ENCODE assay signal across 8 cellular contexts in the genomic region with DNA sequence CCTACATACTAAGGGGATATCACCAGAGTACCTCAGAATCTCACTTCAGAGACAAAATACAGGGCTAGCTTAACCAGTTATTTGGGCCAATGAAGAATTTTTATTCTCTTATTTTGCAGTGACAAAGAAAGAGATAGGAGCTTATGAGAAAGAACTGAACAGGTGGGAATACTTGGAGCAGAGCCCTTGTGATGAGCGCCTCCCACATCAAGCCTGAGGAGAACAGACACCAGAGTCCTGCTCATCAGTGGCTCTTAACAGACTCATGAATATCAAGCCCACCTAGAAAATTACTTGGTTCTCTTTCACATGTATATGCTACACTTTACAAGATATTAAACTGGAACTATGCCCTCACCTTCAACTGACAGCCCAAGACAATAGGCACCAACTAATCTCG.
"Had no signal": no experiment of that assay in that cellular context is flagged by ENCODE, and none has a peak within 500 bp of the region (broad histone marks: within the 10 kb centered on the region; RNA-seq: fewer than 3 reads in every experiment).

No MANE protein-coding gene starts in this region.

- H3K9ac ChIP-seq: KMS-11 had no signal

- H3K27ac ChIP-seq: HL-60, KMS-11 had no signal

- ATAC-seq: HepG2, K562 had no signal

- H3K4me2 ChIP-seq: KMS-11 had no signal

- FAIRE-seq: HepG2, HTR-8/SVneo, K562 had no signal

- DNase-seq: IMR-90, KBM-7, KG1 had no signal

- H3K4me3 ChIP-seq: K562 had no signal
